Comparison of ENCODE assay signal across 1 cellular context in genomic region chrX:2342281-2342688, GRCh38.
TF ChIP-seq lines count a peak whose summit lies in the region.

No MANE protein-coding gene starts in this region.

TF ChIP-seq in H1, 55 proteins besides CTCF, POLR2A, EP300 and RAD21:
- TF ChIP-seq, protein P1, sequence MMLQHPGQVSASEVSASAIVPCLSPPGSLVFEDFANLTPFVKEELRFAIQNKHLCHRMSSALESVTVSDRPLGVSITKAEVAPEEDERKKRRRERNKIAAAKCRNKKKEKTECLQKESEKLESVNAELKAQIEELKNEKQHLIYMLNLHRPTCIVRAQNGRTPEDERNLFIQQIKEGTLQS (IDR thresholded peaks at IDR 0.05; ENCODE audit: insufficient read depth, low read depth, low read length), result no peak
- TF ChIP-seq, protein P2, sequence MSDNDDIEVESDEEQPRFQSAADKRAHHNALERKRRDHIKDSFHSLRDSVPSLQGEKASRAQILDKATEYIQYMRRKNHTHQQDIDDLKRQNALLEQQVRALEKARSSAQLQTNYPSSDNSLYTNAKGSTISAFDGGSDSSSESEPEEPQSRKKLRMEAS (IDR thresholded peaks at IDR 0.05), result no peak
- TF ChIP-seq KDM5A (IDR thresholded peaks at IDR 0.05; ENCODE audit: low read length) (no peak), NANOG (IDR thresholded peaks at IDR 0.05; ENCODE audit: insufficient read depth, low read depth, low read length, poor library complexity, severe bottlenecking) (no peak), POLR2AphosphoS5 (IDR thresholded peaks at IDR 0.05; ENCODE audit: low read depth, low read length) (no peak), SAP30 (IDR thresholded peaks at IDR 0.05; ENCODE audit: insufficient read depth, insufficient replicate concordance, low read length) (no peak), RXRA (IDR thresholded peaks at IDR 0.05; ENCODE audit: insufficient read depth, low read depth, low read length) (no peak)
